8 cellular contexts compared by ENCODE assay signal in the genomic region with DNA sequence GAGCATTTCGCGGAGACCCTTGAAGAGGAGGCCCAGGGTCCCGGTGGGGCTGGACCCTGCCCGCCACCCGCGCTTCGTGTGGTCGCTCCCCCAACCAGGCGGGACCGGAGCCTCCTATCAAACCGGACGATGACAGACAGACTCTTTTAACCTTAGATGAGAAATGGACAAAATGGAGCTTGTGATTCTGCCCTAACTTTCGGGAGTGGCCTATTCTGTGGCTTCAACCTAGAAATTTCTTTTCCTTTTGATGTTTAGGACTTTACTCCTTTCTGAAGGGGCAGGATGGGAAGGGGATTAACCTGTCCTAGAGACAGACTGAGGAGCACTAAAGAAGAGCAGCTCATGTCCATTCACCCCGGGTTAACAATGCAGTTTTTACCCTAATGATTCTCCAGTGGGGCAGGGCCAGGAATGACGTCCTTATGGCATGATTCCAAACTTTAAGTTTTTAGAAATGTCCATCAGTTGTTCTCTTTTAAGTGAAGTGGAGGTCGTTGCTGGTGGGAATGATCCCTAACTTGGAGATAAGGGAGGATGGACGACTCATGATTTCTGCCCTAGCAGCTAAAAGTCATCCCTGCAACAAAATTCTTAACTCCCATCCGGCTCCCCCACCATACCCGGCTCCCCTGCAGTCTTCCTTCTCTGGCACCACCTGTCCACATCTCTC. TPM values are rescaled to one million over a fixed set of nuclear protein-coding genes. Genes with fewer than 3 reads are reported as not detected.
DNase-seq lines count a peak whose midpoint lies in the region; ATAC-seq, FAIRE-seq and TF ChIP-seq lines count a peak whose summit lies in the region.

No MANE protein-coding gene starts in this region.

- peak overlapping the region; percentile 62 for H3K4me3 ChIP-seq in Jurkat, Clone E6-1 (ENCODE audit: low read length)
- H3K4me3 ChIP-seq in ascending aorta (peak overlapping the region; percentile 78 to 100), iPS-15b (ENCODE audit: low read depth, low read length) (peak overlapping the region; percentile 91), small intestine (ENCODE audit: low read depth in 1 of 2, low read length in 2 of 2) (peak overlapping the region; percentile 80 to 96)

- DNase-seq in A172 (ENCODE audit: low spot score) (peak; percentile 48), ascending aorta (ENCODE audit: low spot score in 2 of 2) (no peak), small intestine (peak; percentile 29), inferior parietal cortex (ENCODE audit: extremely low spot score) (no peak)
- no peak for DNase-seq in Jurkat, Clone E6-1 (ENCODE audit: low read depth, low spot score)
- no peak for DNase-seq in activated CD4-positive, CD25-positive, alpha-beta regulatory T cell treated with anti-CD3 and anti-CD28 coated beads, Interleukin-2, amount 50 U/mL, for 72 hours

- intact Hi-C loops in ascending aorta (cut with DNase I) = no loop called here

- no peaks in the 10 kb centered on the region for H3K9me3 ChIP-seq in ascending aorta
- H3K9me3 ChIP-seq in iPS-15b (ENCODE audit: control insufficient read depth, insufficient read depth, low read length) = no peaks in the 10 kb centered on the region
- H3K9me3 ChIP-seq in small intestine (ENCODE audit: control insufficient read depth, low read depth) = no peaks in the 10 kb centered on the region

- peaks cover 15 to 20% of the 10 kb centered on the region in 2 donors for H3K36me3 ChIP-seq in ascending aorta
- H3K36me3 ChIP-seq in iPS-15b (ENCODE audit: control insufficient read depth, insufficient read depth, low read length) = no peaks in the 10 kb centered on the region
- H3K36me3 ChIP-seq in small intestine (ENCODE audit: control insufficient read depth in 2 of 2, insufficient read depth in 2 of 2, low read length in 2 of 2) = no peaks in the 10 kb centered on the region

- peak; percentile 3 for ATAC-seq in GM19035 (IDR thresholded peaks at IDR 0.05; ENCODE audit: unreplicated experiment)

- TF ChIP-seq CTCF in ascending aorta (IDR thresholded peaks at IDR 0.05) = no peak

- no peaks in the 10 kb centered on the region for H3K27me3 ChIP-seq in ascending aorta
- peaks cover 6% of the 10 kb centered on the region for H3K27me3 ChIP-seq in iPS-15b (ENCODE audit: control insufficient read depth, insufficient read depth, low read length)
- H3K27me3 ChIP-seq in small intestine (ENCODE audit: control insufficient read depth in 2 of 2, insufficient read depth in 2 of 2, low read length in 2 of 2) = no peaks in the 10 kb centered on the region

- H3K9ac ChIP-seq in iPS-15b (ENCODE audit: low read depth, low read length) = peak overlapping the region; percentile 47

- FAIRE-seq in small intestine (lab: Jason Lieb, UNC) = no peak

- H3K4me1 ChIP-seq in ascending aorta (peaks cover 0 to 7% of the 10 kb centered on the region in 2 donors), iPS-15b (ENCODE audit: control insufficient read depth, insufficient read depth, low read length) (peaks cover 2% of the 10 kb centered on the region), small intestine (ENCODE audit: control insufficient read depth in 2 of 2, insufficient read depth in 1 of 2, low read depth in 1 of 2, low read length in 1 of 2) (no peaks in the 10 kb centered on the region)

- peak overlapping the region; percentile 91 to 94 for H3K27ac ChIP-seq in ascending aorta
- peak overlapping the region; percentile 96 to 99 for H3K27ac ChIP-seq in small intestine (ENCODE audit: low read depth in 1 of 2, low read length in 1 of 2)

- 7 to 8% (median 7%) methylated on average over 19 of the region's 19 CpGs for WGBS in small intestine, 3 donors

RNA-seq across cellular contexts. Expression of gene NIPSNAP3A, which starts 1.0 kb away (rescaled TPM):
- 103 and 105 TPM in 2 replicates for total RNA-seq in A172 (2014; rRNA removed; shearing (Covaris generic))
- 32.5 TPM for polyA plus RNA-seq in Jurkat, Clone E6-1 (2012; ENCODE audit: insufficient read depth, insufficient read length)
- 9.7 TPM for total RNA-seq in ascending aorta
- polyA plus RNA-seq in small intestine = 10 to 100 TPM; 26.5 to 39.6 (median 31.1) TPM

RNA-seq across cellular contexts. Expression of gene NIPSNAP3B, which starts 15.4 kb away (rescaled TPM):
- 0.14 TPM in 1 of 2 replicates, not detected in the other for total RNA-seq in A172 (2014; rRNA removed; shearing (Covaris generic))
- polyA plus RNA-seq in Jurkat, Clone E6-1 (2012; ENCODE audit: insufficient read depth, insufficient read length) = 0.82 TPM
- 14.6 TPM for total RNA-seq in ascending aorta
- polyA plus RNA-seq in small intestine = 1 to 10 TPM in 1 of 3 donors, under 1 TPM in 1, not detected in 1; 0.67 to 1.1 TPM

RNA-seq across cellular contexts. Expression of gene OR13D1, which starts 54.2 kb away (rescaled TPM):
- total RNA-seq in A172 (2014; rRNA removed; shearing (Covaris generic)) = not detected in 2 replicates
- polyA plus RNA-seq in Jurkat, Clone E6-1 (2012; ENCODE audit: insufficient read depth, insufficient read length) = not detected
- not detected for total RNA-seq in ascending aorta
- polyA plus RNA-seq in small intestine = not detected

Comparison
In these comparisons a context has a peak if more than half of its experiments do, and no peak if none do; other contexts are left out.
1. DNase-seq: peak in A172 (single experiment) and small intestine (single experiment); none in Jurkat, Clone E6-1 (single experiment), ascending aorta (0 of 2), activated CD4-positive, CD25-positive, alpha-beta regulatory T cell treated with anti-CD3 and anti-CD28 coated beads, Interleukin-2, amount 50 U/mL, for 72 hours (single experiment) and inferior parietal cortex (single experiment).
2. RNA of gene NIPSNAP3B, which starts 15.4 kb away (total RNA-seq): 14.6 TPM in ascending aorta (single experiment); 0.14 TPM in A172; every median in the first group is over 10 times any median in the second.
3. Peak in every context shown above with its lines, with median percentiles within 50 percentile points of each other: H3K4me3 ChIP-seq.